In the genomic region with DNA sequence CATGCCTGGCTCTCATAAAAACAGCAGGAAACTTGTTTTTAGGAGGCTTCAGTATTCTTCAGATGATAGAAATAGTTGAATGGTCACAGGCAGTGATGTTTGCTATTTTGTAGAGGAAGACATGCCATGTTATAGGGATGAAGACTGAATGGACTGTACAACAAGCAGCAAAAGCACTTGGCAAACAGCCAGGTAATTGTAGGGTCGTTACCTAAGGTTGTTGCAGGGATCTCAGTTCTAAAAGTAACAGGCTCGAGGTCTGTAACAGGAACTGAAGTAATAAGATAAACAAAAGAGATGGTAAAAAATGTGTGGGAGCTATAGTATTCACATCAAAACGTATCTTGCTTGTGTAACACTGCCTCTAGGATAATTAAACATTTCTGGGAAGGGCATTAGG, we compare ENCODE assay signal across 12 cellular contexts.
DNase-seq lines count a peak whose midpoint lies in the region; ATAC-seq and TF ChIP-seq lines count a peak whose summit lies in the region.
"Had no signal": no experiment of that assay in that cellular context is flagged by ENCODE, and none has a peak within 500 bp of the region (broad histone marks: within the 10 kb centered on the region; RNA-seq: fewer than 3 reads in every experiment).

No MANE protein-coding gene starts in this region.

- no peak for TF ChIP-seq POLR2A in vagina (IDR thresholded peaks at IDR 0.05)

- H3K9me2 ChIP-seq in PC-3 (replicated peaks; ENCODE audit: low read length) (no peaks in the 10 kb centered on the region), OCI-LY7 (ENCODE audit: insufficient read depth, low read length) (no peaks in the 10 kb centered on the region)

- H3K4me2 ChIP-seq in PC-3 (ENCODE audit: low read length) (no peak overlapping the region), OCI-LY7 (ENCODE audit: low read length) (no peak overlapping the region)

- no peak for ATAC-seq in PC-3
- no peak for ATAC-seq in psoas muscle

- H3K27me3 ChIP-seq in PC-3 (ENCODE audit: low read length) (no peaks in the 10 kb centered on the region), vagina (no peaks in the 10 kb centered on the region), psoas muscle (ENCODE audit: insufficient read depth in 3 of 3, low read length in 2 of 3) (peaks cover 0 to 2% (median 0%) of the 10 kb centered on the region in 3 donors)

- intact Hi-C loops in PC-3 (cut with micrococcal nuclease) (no loop called here), vagina (cut with DNase I) (no loop called here), psoas muscle (cut with DNase I) (no loop called here), OCI-LY7 (cut with micrococcal nuclease; ENCODE audit: unreplicated experiment) (no loop called here)

- H3K4me3 ChIP-seq in HEK293 (ENCODE audit: low read depth, low read length) = no peak overlapping the region
- no peak overlapping the region for H3K4me3 ChIP-seq in PC-3 (ENCODE audit: low read length)
- no peak overlapping the region for H3K4me3 ChIP-seq in epithelial cell of esophagus (ENCODE audit: low read length)
- H3K4me3 ChIP-seq in vagina = no peak overlapping the region
- no peak overlapping the region for H3K4me3 ChIP-seq in psoas muscle
- no peak overlapping the region for H3K4me3 ChIP-seq in OCI-LY7 (ENCODE audit: low read depth, low read length, poor library complexity, severe bottlenecking)

- no peaks in the 10 kb centered on the region for H3K36me3 ChIP-seq in HEK293 (ENCODE audit: control insufficient read depth in 2 of 2, insufficient read depth in 1 of 2, low read length in 2 of 2)
- no peaks in the 10 kb centered on the region for H3K36me3 ChIP-seq in PC-3 (ENCODE audit: low read depth, low read length)
- no peaks in the 10 kb centered on the region for H3K36me3 ChIP-seq in vagina
- no peaks in the 10 kb centered on the region for H3K36me3 ChIP-seq in psoas muscle (ENCODE audit: insufficient read depth in 1 of 2, low read depth in 1 of 2)
- H3K36me3 ChIP-seq in OCI-LY7 (ENCODE audit: insufficient read depth, low read length) = no peaks in the 10 kb centered on the region

- H2AFZ ChIP-seq in PC-3 (ENCODE audit: low read length) = no peak overlapping the region
- H2AFZ ChIP-seq in OCI-LY7 (ENCODE audit: low read length) = no peak overlapping the region

- POLR2A ChIA-PET in HEK293 (lab: Yijun Ruan, JAX) = no interaction called here
- POLR2A ChIA-PET in PC-3 (lab: Charles Lee; ENCODE audit: unreplicated experiment) = no interaction called here
- POLR2A ChIA-PET in OCI-LY7 (lab: Charles Lee) = interaction anchor here (0.7 kb wide), 1 partner anchor 129 kb away, joined by 4 read pairs; no protein-coding TSS in a partner anchor

- DNase-seq in NCI-H1105 (lab: John Stamatoyannopoulos, UW) (peak; percentile 24), PC-3 (peak; percentile 10), epithelial cell of esophagus (ENCODE audit: low read depth) (peak; percentile 8), vagina (ENCODE audit: extremely low spot score in 2 of 2) (no peak), psoas muscle (no peak), OCI-LY7 (ENCODE audit: low spot score) (no peak)
- DNase-seq: CD8-positive, alpha-beta memory T cell; H7; NCI-H1694 treated with DMSO at 0.1 percent for 48 hours; NCI-H2171 treated with DMSO at 0.1 percent for 48 hours; SHP77 had no signal

- no peak overlapping the region for H3K9ac ChIP-seq in PC-3 (ENCODE audit: low read length)

- no peak for TF ChIP-seq CTCF in HEK293 (tag by site-specific recombination; IDR thresholded peaks at IDR 0.05)
- no peak for TF ChIP-seq CTCF in PC-3 (conservative IDR thresholded peaks at IDR 0.05; ENCODE audit: low read depth, low read length)
- no peak for TF ChIP-seq CTCF in epithelial cell of esophagus (IDR thresholded peaks at IDR 0.05; ENCODE audit: insufficient read depth, low read depth, low read length, missing control alignments)
- TF ChIP-seq CTCF in vagina (IDR thresholded peaks at IDR 0.05) = no peak
- no peak for TF ChIP-seq CTCF in psoas muscle (IDR thresholded peaks at IDR 0.05)
- TF ChIP-seq CTCF in OCI-LY7 (conservative IDR thresholded peaks at IDR 0.05; ENCODE audit: low read length) = no peak

- CTCF ChIA-PET in HEK293 (lab: Yijun Ruan, JAX) (no interaction called here), PC-3 (lab: Charles Lee) (no interaction called here), OCI-LY7 (lab: Charles Lee; ENCODE audit: unreplicated experiment) (no interaction called here)

- WGBS in psoas muscle, 3 donors = 52 to 54% (median 54%) methylated on average over 3 of the region's 3 CpGs

- H3F3A ChIP-seq in PC-3 (ENCODE audit: low read length, unreplicated experiment) = no peaks in the 10 kb centered on the region

- no peaks in the 10 kb centered on the region for H3K4me1 ChIP-seq in HEK293 (ENCODE audit: control insufficient read depth, insufficient read depth, low read length)
- H3K4me1 ChIP-seq in PC-3 (ENCODE audit: insufficient read depth, low read length) = no peaks in the 10 kb centered on the region
- no peaks in the 10 kb centered on the region for H3K4me1 ChIP-seq in vagina
- H3K4me1 ChIP-seq in psoas muscle = no peaks in the 10 kb centered on the region
- no peaks in the 10 kb centered on the region for H3K4me1 ChIP-seq in OCI-LY7 (ENCODE audit: insufficient read depth, low read length, poor library complexity, severe bottlenecking)

- H3K9me3 ChIP-seq in HEK293 (ENCODE audit: control insufficient read depth, insufficient read depth, low read depth, low read length) (no peaks in the 10 kb centered on the region), PC-3 (ENCODE audit: low read length) (no peaks in the 10 kb centered on the region), vagina (no peaks in the 10 kb centered on the region), psoas muscle (no peaks in the 10 kb centered on the region), OCI-LY7 (ENCODE audit: low read length) (no peaks in the 10 kb centered on the region)

- BruUV-seq in PC-3 (replicated peaks; lab: Mats Ljungman, UMichigan) (no TSS peak), OCI-LY7 (replicated peaks; lab: Mats Ljungman, UMichigan) (no TSS peak)

- no peak overlapping the region for H3K27ac ChIP-seq in HEK293 (ENCODE audit: extremely low read depth, low read depth, low read length)
- H3K27ac ChIP-seq in PC-3 (ENCODE audit: low read length) = no peak overlapping the region
- no peak overlapping the region for H3K27ac ChIP-seq in vagina
- no peak overlapping the region for H3K27ac ChIP-seq in psoas muscle
- no peak overlapping the region for H3K27ac ChIP-seq in OCI-LY7 (ENCODE audit: low read depth, low read length, poor library complexity, severe bottlenecking)

- no peaks in the 10 kb centered on the region for H4K20me1 ChIP-seq in PC-3 (ENCODE audit: low read length)
- H4K20me1 ChIP-seq in OCI-LY7 (ENCODE audit: insufficient read depth, low read length) = no peaks in the 10 kb centered on the region

- H3K79me2 ChIP-seq in PC-3 (ENCODE audit: low read length) (no peaks in the 10 kb centered on the region), OCI-LY7 (ENCODE audit: insufficient read depth, low read depth, low read length) (no peaks in the 10 kb centered on the region)

TF ChIP-seq in HEK293, 187 proteins besides CTCF, POLR2A, EP300 and RAD21:
- TF ChIP-seq, protein P1, sequence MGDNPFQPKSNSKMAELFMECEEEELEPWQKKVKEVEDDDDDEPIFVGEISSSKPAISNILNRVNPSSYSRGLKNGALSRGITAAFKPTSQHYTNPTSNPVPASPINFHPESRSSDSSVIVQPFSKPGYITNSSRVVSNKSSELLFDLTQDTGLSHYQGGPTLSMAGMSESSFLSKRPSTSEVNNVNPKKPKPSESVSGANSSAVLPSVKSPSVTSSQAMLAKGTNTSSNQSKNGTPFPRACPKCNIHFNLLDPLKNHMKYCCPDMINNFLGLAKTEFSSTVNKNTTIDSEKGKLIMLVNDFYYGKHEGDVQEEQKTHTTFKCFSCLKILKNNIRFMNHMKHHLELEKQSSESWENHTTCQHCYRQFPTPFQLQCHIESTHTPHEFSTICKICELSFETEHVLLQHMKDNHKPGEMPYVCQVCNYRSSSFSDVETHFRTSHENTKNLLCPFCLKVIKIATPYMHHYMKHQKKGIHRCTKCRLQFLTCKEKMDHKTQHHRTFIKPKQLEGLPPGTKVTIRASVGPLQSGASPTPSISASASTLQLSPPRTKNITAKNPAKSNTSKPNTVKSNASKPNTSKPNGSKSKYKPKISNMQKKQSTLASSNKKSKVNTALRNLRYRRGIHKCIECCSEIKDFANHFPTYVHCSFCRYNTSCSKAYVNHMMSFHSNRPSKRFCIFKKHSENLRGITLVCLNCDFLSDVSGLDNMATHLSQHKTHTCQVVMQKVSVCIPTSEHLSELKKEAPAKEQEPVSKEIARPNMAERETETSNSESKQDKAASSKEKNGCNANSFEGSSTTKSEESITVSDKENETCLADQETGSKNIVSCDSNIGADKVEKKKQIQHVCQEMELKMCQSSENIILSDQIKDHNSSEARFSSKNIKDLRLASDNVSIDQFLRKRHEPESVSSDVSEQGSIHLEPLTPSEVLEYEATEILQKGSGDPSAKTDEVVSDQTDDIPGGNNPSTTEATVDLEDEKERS (tag by site-specific recombination; IDR thresholded peaks at IDR 0.05) = no peak
- TF ChIP-seq ZNF549 (tag by site-specific recombination; IDR thresholded peaks at IDR 0.05) = no peak
- peak; percentile 24; the same call in 1 of the 2 replicates for TF ChIP-seq ZNF513 (tag by site-specific recombination; IDR thresholded peaks at IDR 0.05)

Comparison
In these comparisons a context has a peak if more than half of its experiments do, and no peak if none do; other contexts are left out.
1. DNase-seq: peak in NCI-H1105 (single experiment), PC-3 (single experiment) and epithelial cell of esophagus (single experiment); none in vagina (0 of 2), psoas muscle (0 of 2) and OCI-LY7 (single experiment).